In the genomic region with DNA sequence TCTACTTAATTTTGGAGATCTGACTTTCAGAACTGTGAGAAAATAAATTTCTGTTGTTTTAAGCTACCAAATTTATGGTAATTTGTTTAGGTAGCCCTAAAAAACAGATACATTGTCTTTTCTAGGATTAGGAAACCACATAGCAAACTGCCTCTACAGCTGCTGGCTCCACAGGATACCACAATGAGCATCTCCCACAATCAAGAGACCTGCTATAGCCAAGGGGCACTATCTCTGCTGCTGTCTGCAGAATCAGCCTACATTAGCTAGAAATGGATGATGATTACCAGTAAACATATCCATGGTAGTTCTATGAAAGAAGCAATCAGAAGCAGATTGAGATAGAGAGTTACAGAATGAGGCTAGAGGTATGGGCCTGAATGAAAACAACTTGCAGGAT, we compare ENCODE assay signal across 10 cellular contexts.
"Had no signal": no experiment of that assay in that cellular context is flagged by ENCODE, and none has a peak within 500 bp of the region (broad histone marks: within the 10 kb centered on the region; RNA-seq: fewer than 3 reads in every experiment).

No MANE protein-coding gene starts in this region.

- H3K27ac Mint-ChIP-seq: HFFc6, IgD-negative memory B cell had no signal

- H3K36me3 Mint-ChIP-seq: IgD-negative memory B cell had no signal

- H3K9ac ChIP-seq: GM23248 had no signal

- H3K27ac ChIP-seq: GM23248, HL-60 had no signal

- H3K4me3 ChIP-seq: GM23248, HAP-1 had no signal

- H3K4me1 ChIP-seq: HAP-1 had no signal

- H3K36me3 ChIP-seq: HAP-1 had no signal

- ATAC-seq: HCT116, HepG2 had no signal

- H2AFZ ChIP-seq: GM23248 had no signal

- DNase-seq: GM23248, GOT3, H7, HFFc6, KBM-7 had no signal
